ENCODE assay signal across 9 cellular contexts in the genomic region with DNA sequence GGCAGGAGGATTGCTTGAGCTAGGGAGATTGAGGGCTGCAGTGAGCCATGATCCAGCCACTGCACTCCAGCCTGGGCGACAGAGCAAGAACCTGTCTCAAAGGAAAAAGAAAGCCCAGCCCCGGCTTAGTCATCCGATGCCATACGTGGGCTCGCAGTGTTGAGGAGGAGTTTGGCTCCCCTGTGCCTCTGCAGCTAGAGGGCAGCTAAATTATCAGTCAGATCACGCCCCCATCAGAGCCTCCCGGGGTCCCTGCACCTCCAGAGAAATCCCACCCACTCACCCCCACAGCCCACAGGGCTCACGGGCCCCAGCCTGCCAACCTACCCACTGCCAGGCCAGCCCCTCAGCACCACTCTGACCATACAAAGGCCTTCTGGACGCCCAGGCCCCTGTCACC.
"Had no signal": no experiment of that assay in that cellular context is flagged by ENCODE, and none has a peak within 500 bp of the region (broad histone marks: within the 10 kb centered on the region; RNA-seq: fewer than 3 reads in every experiment).

No MANE protein-coding gene starts in this region.

- H3K4me3 ChIP-seq: dorsolateral prefrontal cortex, spleen, stomach, testis, upper lobe of right lung had no signal

- DNase-seq: activated CD4-positive, alpha-beta T cell treated with anti-CD3 and anti-CD28 coated beads, Interleukin-2, amount 50 U/mL, for 1 hour; activated naive CD8-positive, alpha-beta T cell treated with anti-CD3 and anti-CD28 coated beads, Interleukin-2, amount 10 ng/mL, durations not matched to agents 7 days and 5 days; endodermal cell; spleen; stomach; testis; upper lobe of right lung had no signal

- ATAC-seq: sciatic nerve, upper lobe of right lung had no signal

- H3K27ac ChIP-seq: spleen, stomach, testis, upper lobe of right lung had no signal

- H3K9me3 ChIP-seq: spleen, stomach, testis, upper lobe of right lung had no signal

- H3K27me3 ChIP-seq: dorsolateral prefrontal cortex, spleen, stomach, testis, upper lobe of right lung had no signal

- H3K4me1 ChIP-seq: spleen, stomach, testis, upper lobe of right lung had no signal
